ENCODE assay signal across 7 cellular contexts in genomic region chr9:124835026-124835501, GRCh38. TPM values are rescaled to one million over a fixed set of nuclear protein-coding genes. Genes with fewer than 3 reads are reported as not detected.
DNase-seq lines count a peak whose midpoint lies in the region; ATAC-seq and TF ChIP-seq lines count a peak whose summit lies in the region.
"Had no signal": no experiment of that assay in that cellular context is flagged by ENCODE, and none has a peak within 500 bp of the region (broad histone marks: within the 10 kb centered on the region; RNA-seq: fewer than 3 reads in every experiment).

No MANE protein-coding gene starts in this region.

- no peak for TF ChIP-seq CTCF in mammary epithelial cell (conservative IDR thresholded peaks at IDR 0.05 in 1 of 2, IDR thresholded peaks at IDR 0.05 in 1 of 2; ENCODE audit: extremely low read depth in 1 of 2, insufficient read depth in 1 of 2, low read depth in 1 of 2, low read length in 2 of 2)
- TF ChIP-seq CTCF in spleen (IDR thresholded peaks at IDR 0.05 in 8 of 11, conservative IDR thresholded peaks at IDR 0.05 in 3 of 11): no peak

- H3K79me2 ChIP-seq in mammary epithelial cell (ENCODE audit: insufficient read depth, low read length): no peaks in the 10 kb centered on the region

- no peak overlapping the region for H3K9ac ChIP-seq in mammary epithelial cell (ENCODE audit: insufficient read depth, low read length)

- H2AFZ ChIP-seq in mammary epithelial cell (ENCODE audit: low read depth, low read length): no peak overlapping the region

- CTCF ChIA-PET in mammary epithelial cell (lab: Charles Lee; ENCODE audit: low non-redundant PET): interaction anchor here (0.5 to 1.2 kb wide), 2 partner anchors 58 to 66 kb away, joined by 4 to 5 read pairs; no protein-coding TSS in a partner anchor

- BruUV-seq in mammary epithelial cell (replicated peaks; lab: Mats Ljungman, UMichigan): no TSS peak

- intact Hi-C loops in mammary epithelial cell (cut with micrococcal nuclease): no loop called here
- intact Hi-C loops in spleen (cut with DNase I; ENCODE audit: low total_unique reads): no loop called here

- in situ Hi-C loops in mammary epithelial cell (cut with MboI; ENCODE audit: low sequenced_read_pairs in 2 of 2): no loop called here

- H3K4me3 ChIP-seq in mammary epithelial cell (replicated peaks in 1 of 3; ENCODE audit: insufficient read depth in 1 of 3, low read depth in 2 of 3, low read length in 3 of 3) (no peak overlapping the region), spleen (no peak overlapping the region)

- H3K4me1 ChIP-seq in mammary epithelial cell (ENCODE audit: insufficient read depth, low read length) (peaks cover 21% of the 10 kb centered on the region), spleen (peaks cover 3 to 48% (median 29%) of the 10 kb centered on the region in 6 donors)

- H3K27me3 ChIP-seq in mammary epithelial cell (ENCODE audit: insufficient read depth, low read length): no peaks in the 10 kb centered on the region
- peaks cover 0 to 21% (median 3%) of the 10 kb centered on the region in 7 donors for H3K27me3 ChIP-seq in spleen (replicated peaks in 1 of 7)

- H3K9me3 ChIP-seq in mammary epithelial cell (replicated peaks; ENCODE audit: insufficient read depth, low read length) (no peaks in the 10 kb centered on the region), spleen (no peaks in the 10 kb centered on the region)

- no peak for TF ChIP-seq POLR2A in spleen (IDR thresholded peaks at IDR 0.05)

- ATAC-seq in HG03432 (IDR thresholded peaks at IDR 0.05; ENCODE audit: unreplicated experiment) (no peak), HG02970 (IDR thresholded peaks at IDR 0.05; ENCODE audit: low FRiP score, unreplicated experiment) (no peak)

- H3K27ac ChIP-seq in mammary epithelial cell (ENCODE audit: insufficient read depth, low read depth, low read length) (peak overlapping the region; percentile 5), spleen (peak overlapping the region in 1 of 8 donors; percentile 2)

- no peaks in the 10 kb centered on the region for H3K36me3 ChIP-seq in mammary epithelial cell (ENCODE audit: insufficient read depth, low read length)
- no peaks in the 10 kb centered on the region for H3K36me3 ChIP-seq in spleen

- WGBS in mammary epithelial cell (ENCODE audit: low coverage, missing lambda C conversion rate): 5% methylated on average over 13 of the region's 13 CpGs
- WGBS in spleen, 5 donors: 55 to 69% (median 61%) methylated on average over 8 to 13 of the region's 13 CpGs

- H3K4me2 ChIP-seq in mammary epithelial cell (ENCODE audit: insufficient read depth, low read depth, low read length): peak overlapping the region; percentile 72

- dilution Hi-C loops in mammary epithelial cell (cut with HindIII; ENCODE audit: low sequenced_read_pairs): loop anchor here (5.0 kb wide), 1 partner anchor 38 kb away; no protein-coding TSS in a partner anchor

- DNase-seq in NCI-H128 (lab: John Stamatoyannopoulos, UW; ENCODE audit: unreplicated experiment): peak; percentile 79
- peak; percentile 86 for DNase-seq in mammary epithelial cell
- DNase-seq in renal cortical epithelial cell (ENCODE audit: low read depth): peak; percentile 72
- DNase-seq in spleen: no peak
- DNase-seq: activated gamma-delta T cell had no signal

- no peaks in the 10 kb centered on the region for H4K20me1 ChIP-seq in mammary epithelial cell (ENCODE audit: insufficient read depth, low read length)

RNA-seq across cellular contexts. Expression of gene WDR38, which starts 18.2 kb away (rescaled TPM):
- total RNA-seq in mammary epithelial cell: not detected
- polyA plus RNA-seq in mammary epithelial cell: not detected
- polyA minus RNA-seq in mammary epithelial cell: not detected
- total RNA-seq in renal cortical epithelial cell: not detected in 2 replicates
- total RNA-seq in spleen: not detected
- not detected for polyA plus RNA-seq in spleen

RNA-seq across cellular contexts. Expression of gene RPL35, which starts 26.7 kb away (rescaled TPM):
- total RNA-seq in mammary epithelial cell (1,000 to 10,000 TPM; 1,457 to 1,657 TPM), renal cortical epithelial cell (609 and 3,177 TPM in 2 replicates), spleen (1,000 to 10,000 TPM in 4 of 7 donors, 100 to 1,000 TPM in 3; 873 to 1,139 (median 1,001) TPM)
- polyA plus RNA-seq in mammary epithelial cell (2,723 TPM), spleen (1,000 to 10,000 TPM; 7,414 to 8,208 (median 8,201) TPM)
- 1,172 TPM for polyA minus RNA-seq in mammary epithelial cell

RNA-seq across cellular contexts. Expression of gene ARPC5L, which starts 26.9 kb away (rescaled TPM):
- total RNA-seq in mammary epithelial cell (10 to 100 TPM; 21.2 to 79.8 TPM), renal cortical epithelial cell (14.2 and 15.7 TPM in 2 replicates), spleen (10 to 100 TPM; 33.6 to 50.4 (median 47.3) TPM)
- polyA plus RNA-seq in mammary epithelial cell (76.4 TPM), spleen (10 to 100 TPM; 48.1 to 75.3 (median 48.9) TPM)
- polyA minus RNA-seq in mammary epithelial cell: 46.6 TPM

RNA-seq across cellular contexts. Expression of gene OLFML2A, which starts 58.1 kb away (rescaled TPM):
- total RNA-seq in mammary epithelial cell: 1 to 10 TPM; 4.2 to 6.2 TPM
- polyA plus RNA-seq in mammary epithelial cell: 1.6 TPM
- polyA minus RNA-seq in mammary epithelial cell: 2.3 TPM
- total RNA-seq in renal cortical epithelial cell: 2.1 and 6.6 TPM in 2 replicates
- 100 to 1,000 TPM in 6 of 7 donors, 10 to 100 TPM in 1; 44.0 to 187 (median 139) TPM for total RNA-seq in spleen
- polyA plus RNA-seq in spleen: 10 to 100 TPM in 1 of 3 donors, 1 to 10 TPM in 2; 3.0 to 12.5 (median 3.2) TPM
